In the genomic region with DNA sequence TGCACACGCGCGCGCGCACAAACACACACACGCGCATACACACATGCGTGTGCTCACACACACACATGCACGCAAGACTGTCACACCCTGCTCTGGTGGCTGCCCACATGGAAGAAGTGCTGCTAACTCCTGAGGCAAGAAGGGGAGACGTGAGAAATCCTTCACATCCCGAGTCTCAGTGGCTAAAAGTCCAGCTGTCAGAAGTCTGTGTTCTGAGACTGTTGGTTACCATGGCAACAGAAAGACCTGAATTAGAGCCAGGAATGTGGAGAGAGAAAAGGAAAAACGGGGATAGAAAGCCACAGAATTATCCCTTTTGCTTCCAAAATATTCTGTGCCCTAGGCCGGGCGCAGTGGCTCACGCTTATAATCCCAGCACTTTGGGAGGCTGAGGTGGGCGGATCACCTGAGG, we compare ENCODE assay signal across 8 cellular contexts.
DNase-seq lines count a peak whose midpoint lies in the region; ATAC-seq and TF ChIP-seq lines count a peak whose summit lies in the region.

No MANE protein-coding gene starts in this region.

- H3K9me2 ChIP-seq in SK-N-SH: no peaks in the 10 kb centered on the region

- H3K36me3 ChIP-seq in SK-N-SH (replicated peaks in 1 of 2; ENCODE audit: control insufficient read depth in 1 of 2, insufficient read depth in 2 of 2, low read length in 1 of 2) (peaks cover 0 to 13% of the 10 kb centered on the region in 2 experiments), osteoblast (ENCODE audit: insufficient read depth, low read length) (peaks cover 21% of the 10 kb centered on the region)
- H3K36me3 ChIP-seq in effector memory CD4-positive, alpha-beta T cell (ENCODE audit: control insufficient read depth, insufficient read depth, low read length): no peaks in the 10 kb centered on the region

- DNase-seq in AG09319 (ENCODE audit: extremely low read depth, low read depth) (peak; percentile 79), SK-N-SH (peak; percentile 48), foreskin melanocyte (peak; percentile 66), osteoblast (ENCODE audit: insufficient read length, low spot score, missing footprints) (peak; percentile 57), T1000 (lab: John Stamatoyannopoulos, UW) (no peak)
- no peak for DNase-seq in NK-92 treated with Interleukin-12 subunit alpha and Interleukin-12 subunit beta, amount 100 ng/mL, for 24 hours (lab: John Stamatoyannopoulos, UW)
- DNase-seq in effector memory CD4-positive, alpha-beta T cell: no peak

- no peak for ATAC-seq in HG03025 (IDR thresholded peaks at IDR 0.05; ENCODE audit: low FRiP score, unreplicated experiment)

- H3K4me1 ChIP-seq in SK-N-SH (ENCODE audit: control insufficient read depth in 1 of 2, insufficient read depth in 2 of 2, low read depth in 1 of 2, low read length in 1 of 2) (peaks cover 3 to 38% of the 10 kb centered on the region in 2 experiments; a peak in 3 of 4 replicates), osteoblast (ENCODE audit: insufficient read depth, low read length) (peaks cover 40% of the 10 kb centered on the region)
- H3K4me1 ChIP-seq in effector memory CD4-positive, alpha-beta T cell (ENCODE audit: control insufficient read depth, insufficient read depth, low read length, poor library complexity, severe bottlenecking): no peaks in the 10 kb centered on the region

- POLR2A ChIA-PET in SK-N-SH (lab: Yijun Ruan, JAX): no interaction called here

- H3K9me3 ChIP-seq in SK-N-SH (no peaks in the 10 kb centered on the region), osteoblast (ENCODE audit: low read depth, low read length) (no peaks in the 10 kb centered on the region)
- H3K9me3 ChIP-seq in effector memory CD4-positive, alpha-beta T cell (ENCODE audit: control insufficient read depth, low read length): no peaks in the 10 kb centered on the region

- 66% methylated on average over 16 of the region's 16 CpGs for WGBS in SK-N-SH (ENCODE audit: low lambda C conversion rate)

- H3K4me3 ChIP-seq in SK-N-SH (ENCODE audit: low read depth in 2 of 2, low read length in 1 of 2): peak overlapping the region in 1 of 2 experiments; percentile 18; a peak in 1 of 4 replicates
- H3K4me3 ChIP-seq in osteoblast (ENCODE audit: insufficient read depth, low read length): peak overlapping the region; percentile 43
- H3K4me3 ChIP-seq in effector memory CD4-positive, alpha-beta T cell (ENCODE audit: insufficient read depth, low read depth, low read length, poor library complexity, severe bottlenecking): no peak overlapping the region

- TF ChIP-seq RAD21 in SK-N-SH (IDR thresholded peaks at IDR 0.05; ENCODE audit: low read length): no peak

- CTCF ChIA-PET in SK-N-SH (lab: Yijun Ruan, JAX): no interaction called here

- no peak for TF ChIP-seq CTCF in AG09319 (IDR thresholded peaks at IDR 0.05; ENCODE audit: low read depth, low read length)
- TF ChIP-seq CTCF in SK-N-SH (IDR thresholded peaks at IDR 0.05): no peak
- TF ChIP-seq CTCF in osteoblast (IDR thresholded peaks at IDR 0.05; ENCODE audit: extremely low read depth, low read depth, low read length): no peak

- TF ChIP-seq EP300 in SK-N-SH (IDR thresholded peaks at IDR 0.05; ENCODE audit: borderline replicate concordance in 1 of 2, low read depth in 1 of 2, low read length in 1 of 2): no peak

- H2AFZ ChIP-seq in SK-N-SH (ENCODE audit: low read depth): no peak overlapping the region
- no peak overlapping the region for H2AFZ ChIP-seq in osteoblast (ENCODE audit: low read length)

- H3K79me2 ChIP-seq in SK-N-SH (ENCODE audit: insufficient read depth) (peaks cover 97% of the 10 kb centered on the region), osteoblast (ENCODE audit: insufficient read depth, low read length) (peaks cover 90% of the 10 kb centered on the region)

- peaks cover 35% of the 10 kb centered on the region for H3F3A ChIP-seq in SK-N-SH (replicated peaks; ENCODE audit: insufficient read depth)

- peak overlapping the region; percentile 54; the same call in 1 of the 2 replicates for H3K4me2 ChIP-seq in SK-N-SH
- H3K4me2 ChIP-seq in osteoblast (ENCODE audit: insufficient read depth, low read length): peak overlapping the region; percentile 72

- no peaks in the 10 kb centered on the region for H4K20me1 ChIP-seq in SK-N-SH (ENCODE audit: insufficient read depth)
- no peaks in the 10 kb centered on the region for H4K20me1 ChIP-seq in osteoblast (ENCODE audit: insufficient read depth, low read length)

- peak overlapping the region in 1 of 2 experiments; percentile 93; a peak in 2 of 4 replicates for H3K27ac ChIP-seq in SK-N-SH (ENCODE audit: low read depth in 2 of 2, low read length in 1 of 2)
- peak overlapping the region; percentile 77 for H3K27ac ChIP-seq in osteoblast (ENCODE audit: low read depth, low read length)
- no peak overlapping the region for H3K27ac ChIP-seq in effector memory CD4-positive, alpha-beta T cell (ENCODE audit: insufficient read depth, low read length, poor library complexity, severe bottlenecking)

- no peaks in the 10 kb centered on the region for H3K27me3 ChIP-seq in SK-N-SH (ENCODE audit: insufficient read depth)
- H3K27me3 ChIP-seq in osteoblast (ENCODE audit: insufficient read depth, low read length): no peaks in the 10 kb centered on the region
- H3K27me3 ChIP-seq in effector memory CD4-positive, alpha-beta T cell (replicated peaks; ENCODE audit: control insufficient read depth, insufficient read depth, low read length, poor library complexity, severe bottlenecking): no peaks in the 10 kb centered on the region

- peak overlapping the region; percentile 56; the same call in 1 of the 2 replicates for H3K9ac ChIP-seq in SK-N-SH

TF ChIP-seq in SK-N-SH, 30 proteins besides CTCF, POLR2A, EP300 and RAD21:
- TF ChIP-seq SMC3 (IDR thresholded peaks at IDR 0.05; ENCODE audit: low read depth, low read length) (no peak), EZH2phosphoT487 (IDR thresholded peaks at IDR 0.05; ENCODE audit: borderline replicate concordance, low read depth) (no peak), JUND (IDR thresholded peaks at IDR 0.05) (no peak), RFX5 (IDR thresholded peaks at IDR 0.05; ENCODE audit: low read length) (peak; percentile 72), MXI1 (IDR thresholded peaks at IDR 0.05; ENCODE audit: low read depth, low read length) (peak; percentile 56)

Comparison
In these comparisons a context has a peak if more than half of its experiments do, and no peak if none do; other contexts are left out.
1. DNase-seq: peak in AG09319 (single experiment), SK-N-SH (single experiment), foreskin melanocyte (single experiment) and osteoblast (single experiment); none in T1000 (single experiment), NK-92 treated with Interleukin-12 subunit alpha and Interleukin-12 subunit beta, amount 100 ng/mL, for 24 hours (single experiment) and effector memory CD4-positive, alpha-beta T cell (0 of 3).